In the genomic region with DNA sequence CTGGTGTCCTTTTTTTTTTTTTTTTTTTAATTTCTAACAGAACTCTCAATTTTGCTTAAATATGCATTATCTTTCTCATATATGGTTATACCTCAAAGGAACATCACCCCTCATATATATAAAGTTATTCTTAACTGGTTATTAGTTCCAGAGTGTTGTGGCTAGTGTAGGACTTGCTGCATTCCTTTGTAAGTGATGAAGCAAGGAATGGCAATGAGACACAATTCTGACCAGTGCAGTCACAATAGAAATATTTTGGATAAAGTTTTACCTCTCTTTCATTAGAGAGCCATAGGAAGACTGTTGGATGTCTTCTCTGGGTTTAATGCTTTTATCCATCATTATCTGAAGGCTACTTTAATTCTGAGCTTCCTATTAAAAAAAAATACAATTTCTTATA, we compare ENCODE assay signal across 21 cellular contexts.
DNase-seq lines count a peak whose midpoint lies in the region; ATAC-seq and TF ChIP-seq lines count a peak whose summit lies in the region.
"Had no signal": no experiment of that assay in that cellular context is flagged by ENCODE, and none has a peak within 500 bp of the region (broad histone marks: within the 10 kb centered on the region; RNA-seq: fewer than 3 reads in every experiment).

No MANE protein-coding gene starts in this region.

- H3K4me3 ChIP-seq in astrocyte of the spinal cord (ENCODE audit: low read depth, low read length), result no peak overlapping the region
- H3K4me3 ChIP-seq in foreskin fibroblast (ENCODE audit: low read depth in 1 of 2, low read length in 2 of 2), result no peak overlapping the region
- H3K4me3 ChIP-seq in MM.1S (ENCODE audit: low read length), result no peak overlapping the region
- H3K4me3 ChIP-seq in mesendoderm (ENCODE audit: low read length), result no peak overlapping the region

- TF ChIP-seq CTCF in astrocyte of the spinal cord (IDR thresholded peaks at IDR 0.05; ENCODE audit: low read depth, low read length) (no peak), foreskin fibroblast (IDR thresholded peaks at IDR 0.05; ENCODE audit: low read depth, low read length) (no peak), MM.1S (IDR thresholded peaks at IDR 0.05; ENCODE audit: low read length) (no peak)

- no peak for ATAC-seq in activated CD4-positive, CD25-positive, alpha-beta regulatory T cell treated with anti-CD3 and anti-CD28 coated beads, Interleukin-2, amount 50 U/mL, for 24 hours
- ATAC-seq: activated CD8-positive, alpha-beta memory T cell treated with anti-CD3 and anti-CD28 coated beads, Interleukin-2, amount 10 ng/mL, durations not matched to agents 7 days and 5 days; HCT116; HepG2; left lobe of liver had no signal

- H3K4ac ChIP-seq in mesendoderm (ENCODE audit: low read depth, low read length), result no peak overlapping the region

- no peak overlapping the region for H3K23ac ChIP-seq in mesendoderm (ENCODE audit: low read length)

- H2BK5ac ChIP-seq in mesendoderm (ENCODE audit: low read length), result no peak overlapping the region

- no peak overlapping the region for H2BK120ac ChIP-seq in mesendoderm (ENCODE audit: low read depth, low read length)

- no peak overlapping the region for H4K5ac ChIP-seq in mesendoderm (ENCODE audit: low read length)

- no peak overlapping the region for H2AFZ ChIP-seq in MM.1S (ENCODE audit: low read length)

- in situ Hi-C loops in astrocyte of the spinal cord (cut with HindIII; ENCODE audit: low sequenced_read_pairs), result no loop called here

- no peaks in the 10 kb centered on the region for H3K27me3 ChIP-seq in MM.1S (replicated peaks; ENCODE audit: insufficient read depth, low read length)
- no peaks in the 10 kb centered on the region for H3K27me3 ChIP-seq in mesendoderm (ENCODE audit: insufficient read depth, low read length, poor library complexity)

- H3K79me1 ChIP-seq in mesendoderm (ENCODE audit: low read length), result no peaks in the 10 kb centered on the region

- H3K4me2 ChIP-seq in MM.1S (ENCODE audit: low read depth, low read length) (no peak overlapping the region), mesendoderm (ENCODE audit: low read length) (no peak overlapping the region)

- H3K27ac ChIP-seq in MM.1S (ENCODE audit: low read length) (no peak overlapping the region), mesendoderm (ENCODE audit: low read depth, low read length) (no peak overlapping the region)

- no peaks in the 10 kb centered on the region for H3F3A ChIP-seq in MM.1S (ENCODE audit: insufficient read depth, low read length)

- no peaks in the 10 kb centered on the region for H3K36me3 ChIP-seq in MM.1S (replicated peaks; ENCODE audit: insufficient read depth, low read length)
- no peaks in the 10 kb centered on the region for H3K36me3 ChIP-seq in mesendoderm (ENCODE audit: control insufficient read depth, insufficient read depth, low read length)

- no peaks in the 10 kb centered on the region for H4K20me1 ChIP-seq in MM.1S (ENCODE audit: insufficient read depth, low read length)

- H4K8ac ChIP-seq in mesendoderm (ENCODE audit: low read depth, low read length), result no peak overlapping the region

- H2AK5ac ChIP-seq in mesendoderm (ENCODE audit: low read length), result no peak overlapping the region

- H3K18ac ChIP-seq in mesendoderm (ENCODE audit: low read length), result no peak overlapping the region

- no peak overlapping the region for H2BK15ac ChIP-seq in mesendoderm (replicated peaks; ENCODE audit: low read depth)

- H3K9me3 ChIP-seq in MM.1S (replicated peaks; ENCODE audit: insufficient read depth, low read length), result no peaks in the 10 kb centered on the region

- H3K9me2 ChIP-seq in MM.1S (replicated peaks; ENCODE audit: insufficient read depth, low read length), result no peaks in the 10 kb centered on the region

- DNase-seq in AG08395 (ENCODE audit: low spot score) (peak; percentile 59), HS-5 (ENCODE audit: low read depth) (peak; percentile 44), astrocyte of the spinal cord (ENCODE audit: low read depth, low spot score) (peak; percentile 40), foreskin fibroblast (peak; percentile 49 to 77), MM.1S (no peak), SK-N-DZ (ENCODE audit: low spot score) (no peak), mesendoderm (no peak)
- DNase-seq: activated CD4-positive, alpha-beta T cell treated with anti-CD3 and anti-CD28 coated beads for 48 hours; activated CD8-positive, alpha-beta memory T cell treated with anti-CD3 and anti-CD28 coated beads, Interleukin-2, amount 10 ng/mL, durations not matched to agents 7 days and 5 days; activated naive CD8-positive, alpha-beta T cell treated with anti-CD3 and anti-CD28 coated beads for 36 hours; CD4-positive, alpha-beta memory T cell; cortex of kidney; NCI-H1417 treated with DMSO at 0.1 percent for 48 hours; NCI-H524; posterior cingulate gyrus; stimulated activated CD4-positive, alpha-beta T cell treated with anti-CD3 and anti-CD28 coated beads, Interleukin-1b, Interleukin-23, amount 100 ng/mL, for 48 hours; stimulated activated naive CD4-positive, alpha-beta T cell had no signal

- H3K4me1 ChIP-seq in MM.1S (ENCODE audit: low read length) (no peaks in the 10 kb centered on the region), mesendoderm (ENCODE audit: control insufficient read depth, low read depth, low read length) (no peaks in the 10 kb centered on the region)

- H3K9ac ChIP-seq in MM.1S (ENCODE audit: low read length) (no peak overlapping the region), mesendoderm (ENCODE audit: low read length) (no peak overlapping the region)

- H3K79me2 ChIP-seq in MM.1S (ENCODE audit: low read length), result no peaks in the 10 kb centered on the region
- no peaks in the 10 kb centered on the region for H3K79me2 ChIP-seq in mesendoderm (ENCODE audit: control insufficient read depth, insufficient read depth, low read length)

- H3K56ac ChIP-seq in mesendoderm (ENCODE audit: low read length), result no peak overlapping the region

Comparison
In these comparisons a context has a peak if more than half of its experiments do, and no peak if none do; other contexts are left out.
1. DNase-seq: peak in AG08395 (single experiment), HS-5 (single experiment), astrocyte of the spinal cord (single experiment) and foreskin fibroblast (2 of 2); none in MM.1S (single experiment), SK-N-DZ (single experiment) and mesendoderm (single experiment).